28 cellular contexts compared by ENCODE assay signal in genomic region chr6:108771421-108771820, GRCh38.
DNase-seq lines count a peak whose midpoint lies in the region; ATAC-seq and TF ChIP-seq lines count a peak whose summit lies in the region.
"Had no signal": no experiment of that assay in that cellular context is flagged by ENCODE, and none has a peak within 500 bp of the region (broad histone marks: within the 10 kb centered on the region; RNA-seq: fewer than 3 reads in every experiment).

No MANE protein-coding gene starts in this region.

- no peaks in the 10 kb centered on the region for H3K4me1 Mint-ChIP-seq in progenitor cell of endocrine pancreas (ENCODE audit: low read depth)
- H3K4me1 Mint-ChIP-seq: nephron had no signal

- no peaks in the 10 kb centered on the region for H4K20me1 ChIP-seq in fibroblast of lung (ENCODE audit: control insufficient read depth, extremely low read depth, insufficient read depth, low read length)

- H3K27ac Mint-ChIP-seq in progenitor cell of endocrine pancreas = no peak overlapping the region
- H3K27ac Mint-ChIP-seq: activated CD4-positive, alpha-beta memory T cell treated with anti-CD3 and anti-CD28 coated beads for 36 hours; activated naive CD4-positive, alpha-beta T cell treated with anti-CD3 and anti-CD28 coated beads for 36 hours; effector memory CD8-positive, alpha-beta T cell; nephron; T-helper 17 cell had no signal

- H3K27me3 ChIP-seq in MG63 = no peaks in the 10 kb centered on the region
- H3K27me3 ChIP-seq in fibroblast of lung (ENCODE audit: control insufficient read depth, insufficient read depth, low read length) = no peaks in the 10 kb centered on the region
- H3K27me3 ChIP-seq: body of pancreas, uterus had no signal

- DNase-seq in AG20443 (ENCODE audit: low spot score) = peak; percentile 78
- DNase-seq in MG63 = peak; percentile 72
- DNase-seq in fibroblast of lung (ENCODE audit: low read depth in 2 of 2) = peak; percentile 8 to 31
- peak; percentile 80 for DNase-seq in stromal cell of bone marrow (ENCODE audit: low read depth)
- no peak for DNase-seq in progenitor cell of endocrine pancreas (ENCODE audit: low spot score, unreplicated experiment)
- no peak for DNase-seq in stimulated activated CD4-positive, alpha-beta T cell treated with anti-CD3 and anti-CD28 coated beads, Interleukin-15, amount 100 ng/mL, for 24 hours
- DNase-seq: activated CD4-positive, alpha-beta memory T cell treated with anti-CD3 and anti-CD28 coated beads for 36 hours; activated naive CD4-positive, alpha-beta T cell treated with anti-CD3 and anti-CD28 coated beads for 36 hours; body of pancreas; effector memory CD8-positive, alpha-beta T cell; erythroblast; hippocampal formation; NCI-H1105; NCI-H187 treated with DMSO at 0.1 percent for 48 hours; NCI-H526 treated with DMSO at 0.1 percent for 48 hours; SHP77; stimulated activated naive CD4-positive, alpha-beta T cell; T-helper 17 cell; uterus had no signal

- H3K36me3 ChIP-seq in MG63 = no peaks in the 10 kb centered on the region
- H3K36me3 ChIP-seq in fibroblast of lung (ENCODE audit: control insufficient read depth, insufficient read depth, low read length) = no peaks in the 10 kb centered on the region
- H3K36me3 ChIP-seq: HAP-1 had no signal

- ATAC-seq in GM18870 (IDR thresholded peaks at IDR 0.05; ENCODE audit: unreplicated experiment) = no peak
- ATAC-seq: activated CD4-positive, CD25-positive, alpha-beta regulatory T cell treated with anti-CD3 and anti-CD28 coated beads, Interleukin-2, amount 50 U/mL, for 24 hours; body of pancreas; effector memory CD8-positive, alpha-beta T cell; GM12878; K562; Panc1; T-helper 17 cell had no signal

- no peaks in the 10 kb centered on the region for H3K27me3 Mint-ChIP-seq in progenitor cell of endocrine pancreas
- H3K27me3 Mint-ChIP-seq: central memory CD8-positive, alpha-beta T cell had no signal

- H3K9me3 ChIP-seq in MG63 = no peaks in the 10 kb centered on the region
- H3K9me3 ChIP-seq in fibroblast of lung (ENCODE audit: control insufficient read depth, insufficient read depth, low read depth, low read length) = no peaks in the 10 kb centered on the region
- H3K9me3 ChIP-seq: body of pancreas, HAP-1, uterus had no signal

- TF ChIP-seq CTCF in fibroblast of lung (conservative IDR thresholded peaks at IDR 0.05 in 1 of 2, IDR thresholded peaks at IDR 0.05 in 1 of 2; ENCODE audit: low read depth in 1 of 2, low read length in 2 of 2) = no peak
- TF ChIP-seq CTCF in progenitor cell of endocrine pancreas (IDR thresholded peaks at IDR 0.05; ENCODE audit: unreplicated experiment) = no peak

- no peaks in the 10 kb centered on the region for H3K36me3 Mint-ChIP-seq in progenitor cell of endocrine pancreas (ENCODE audit: insufficient read depth)
- H3K36me3 Mint-ChIP-seq: activated CD4-positive, alpha-beta memory T cell treated with anti-CD3 and anti-CD28 coated beads for 36 hours had no signal

- H3K9me3 Mint-ChIP-seq in progenitor cell of endocrine pancreas (ENCODE audit: low read depth) = peaks cover 3% of the 10 kb centered on the region
- H3K9me3 Mint-ChIP-seq: activated CD4-positive, alpha-beta memory T cell treated with anti-CD3 and anti-CD28 coated beads for 36 hours; activated naive CD4-positive, alpha-beta T cell treated with anti-CD3 and anti-CD28 coated beads for 36 hours; central memory CD8-positive, alpha-beta T cell; effector memory CD8-positive, alpha-beta T cell had no signal

- no peak overlapping the region for H2AFZ ChIP-seq in fibroblast of lung (ENCODE audit: low read length)

- H3K4me3 ChIP-seq in MG63 (no peak overlapping the region), fibroblast of lung (replicated peaks in 1 of 4; ENCODE audit: control extremely low read depth in 1 of 4, insufficient read depth in 1 of 4, low read depth in 3 of 4, low read length in 4 of 4) (no peak overlapping the region)
- H3K4me3 ChIP-seq: body of pancreas, GM12878, HAP-1, K562, lung, uterus had no signal

- H3K4me3 Mint-ChIP-seq in progenitor cell of endocrine pancreas (ENCODE audit: low read depth) = no peak overlapping the region
- H3K4me3 Mint-ChIP-seq: activated CD4-positive, alpha-beta memory T cell treated with anti-CD3 and anti-CD28 coated beads for 36 hours; activated naive CD4-positive, alpha-beta T cell treated with anti-CD3 and anti-CD28 coated beads for 36 hours; central memory CD8-positive, alpha-beta T cell; effector memory CD8-positive, alpha-beta T cell; nephron; T-helper 17 cell had no signal

- no peaks in the 10 kb centered on the region for H3K4me1 ChIP-seq in fibroblast of lung (ENCODE audit: control insufficient read depth, extremely low read depth, insufficient read depth, low read length)
- H3K4me1 ChIP-seq: uterus had no signal

- H3K79me2 ChIP-seq in fibroblast of lung (ENCODE audit: control insufficient read depth, insufficient read depth, low read length) = no peaks in the 10 kb centered on the region

- H3K4me2 ChIP-seq in fibroblast of lung (ENCODE audit: extremely low read depth, insufficient read depth, low read length) = no peak overlapping the region

- no peak overlapping the region for H3K9ac ChIP-seq in fibroblast of lung (ENCODE audit: insufficient read depth, low read length)

- no peak overlapping the region for H3K27ac ChIP-seq in fibroblast of lung (ENCODE audit: insufficient read depth, low read length)
- H3K27ac ChIP-seq: body of pancreas, uterus had no signal

Comparison
In these comparisons a context has a peak if more than half of its experiments do, and no peak if none do; other contexts are left out.
1. DNase-seq: peak in AG20443 (single experiment), MG63 (single experiment), fibroblast of lung (2 of 2) and stromal cell of bone marrow (single experiment); none in progenitor cell of endocrine pancreas (single experiment) and stimulated activated CD4-positive, alpha-beta T cell treated with anti-CD3 and anti-CD28 coated beads, Interleukin-15, amount 100 ng/mL, for 24 hours (single experiment).